ENCODE assay signal across 25 cellular contexts in genomic region chr16:82584553-82585152, GRCh38. TPM values are rescaled to one million over a fixed set of nuclear protein-coding genes. Genes with fewer than 3 reads are reported as not detected.
DNase-seq lines count a peak whose midpoint lies in the region; ATAC-seq and TF ChIP-seq lines count a peak whose summit lies in the region.
"Had no signal": no experiment of that assay in that cellular context is flagged by ENCODE, and none has a peak within 500 bp of the region (broad histone marks: within the 10 kb centered on the region; RNA-seq: fewer than 3 reads in every experiment).

No MANE protein-coding gene starts in this region.

- no peaks in the 10 kb centered on the region for H3K9me2 ChIP-seq in GM23248 (ENCODE audit: insufficient read depth)

- H3K9me3 Mint-ChIP-seq in activated CD4-positive, alpha-beta T cell treated with anti-CD3 and anti-CD28 coated beads, Interleukin-2, amount 10 ng/mL, durations not matched to agents 24 days and 14 days = no peaks in the 10 kb centered on the region
- H3K9me3 Mint-ChIP-seq: CD14-positive monocyte, endodermal cell had no signal

- H3F3A ChIP-seq in GM23248 (ENCODE audit: insufficient read depth) = peaks cover 18% of the 10 kb centered on the region

- H3K27ac ChIP-seq in GM23248 = no peak overlapping the region
- H3K27ac ChIP-seq in heart right ventricle = peak overlapping the region in 7 of 10 donors; percentile 29 to 61 (median 41)
- peak overlapping the region; percentile 85 for H3K27ac ChIP-seq in psoas muscle
- H3K27ac ChIP-seq: RWPE1, spleen, upper lobe of right lung had no signal

- WGBS in GM23248 (ENCODE audit: low coverage in 1 of 2, low lambda C conversion rate in 2 of 2, missing lambda C conversion rate in 2 of 2), 2 experiments = 75 to 82% methylated on average over 12 of the region's 12 CpGs
- WGBS in heart right ventricle, 2 donors = 54 to 61% methylated on average over 12 of the region's 12 CpGs
- 29 to 42% (median 33%) methylated on average over 12 of the region's 12 CpGs for WGBS in psoas muscle, 3 donors

- in situ Hi-C loops in GM23248 (cut with MboI) = no loop called here

- H3K9ac ChIP-seq in GM23248 = no peak overlapping the region

- H2AFZ ChIP-seq in GM23248 = no peak overlapping the region

- no peaks in the 10 kb centered on the region for H3K79me2 ChIP-seq in GM23248 (ENCODE audit: insufficient read depth)

- H3K4me3 Mint-ChIP-seq in activated CD4-positive, alpha-beta T cell treated with anti-CD3 and anti-CD28 coated beads, Interleukin-2, amount 10 ng/mL, durations not matched to agents 24 days and 14 days = no peak overlapping the region
- H3K4me3 Mint-ChIP-seq: activated CD4-positive, alpha-beta T cell treated with anti-CD3 and anti-CD28 coated beads for 36 hours; activated naive CD8-positive, alpha-beta T cell; CD14-positive monocyte; endodermal cell; naive B cell had no signal

- TF ChIP-seq CTCF in heart right ventricle (IDR thresholded peaks at IDR 0.05) (no peak), psoas muscle (IDR thresholded peaks at IDR 0.05) (no peak)

- no peaks in the 10 kb centered on the region for H3K27me3 Mint-ChIP-seq in activated CD4-positive, alpha-beta T cell treated with anti-CD3 and anti-CD28 coated beads, Interleukin-2, amount 10 ng/mL, durations not matched to agents 24 days and 14 days

- no peaks in the 10 kb centered on the region for H3K4me1 Mint-ChIP-seq in activated CD4-positive, alpha-beta T cell treated with anti-CD3 and anti-CD28 coated beads, Interleukin-2, amount 10 ng/mL, durations not matched to agents 24 days and 14 days
- H3K4me1 Mint-ChIP-seq: activated CD4-positive, alpha-beta T cell treated with anti-CD3 and anti-CD28 coated beads for 36 hours; CD14-positive monocyte; endodermal cell; naive B cell had no signal

- intact Hi-C loops in heart right ventricle (cut with DNase I) = loop anchor here in 8 of 10 donors (5.0 to 10.0 kb wide), 6 partner anchors 127 to 620 kb away; no protein-coding TSS in a partner anchor
- intact Hi-C loops in psoas muscle (cut with DNase I) = loop anchor here in 1 of 2 donors (5.0 kb wide), 1 partner anchor 217 kb away; no protein-coding TSS in a partner anchor
- intact Hi-C loops in activated CD4-positive, alpha-beta T cell treated with anti-CD3 and anti-CD28 coated beads, Interleukin-2, amount 10 ng/mL, durations not matched to agents 24 days and 14 days (cut with micrococcal nuclease) = no loop called here

- H3K36me3 ChIP-seq in GM23248 (ENCODE audit: low read depth) (no peaks in the 10 kb centered on the region), heart right ventricle (no peaks in the 10 kb centered on the region), psoas muscle (ENCODE audit: insufficient read depth in 1 of 2, low read depth in 1 of 2) (no peaks in the 10 kb centered on the region)
- H3K36me3 ChIP-seq: spleen, upper lobe of right lung had no signal

- no peak overlapping the region for H3K4me2 ChIP-seq in GM23248 (ENCODE audit: unreplicated experiment)

- H3K4me1 ChIP-seq in GM23248 (ENCODE audit: insufficient read depth) (peaks cover 18% of the 10 kb centered on the region), heart right ventricle (peaks cover 0 to 5% (median 0%) of the 10 kb centered on the region in 9 donors), psoas muscle (peaks cover 20% of the 10 kb centered on the region)
- H3K4me1 ChIP-seq: spleen, upper lobe of right lung had no signal

- H3K27me3 ChIP-seq in GM23248 (replicated peaks; ENCODE audit: insufficient read depth) = 0 out of 2 replicates have a peak, but pooled peaks cover 2% of the 10 kb centered on the region
- no peaks in the 10 kb centered on the region for H3K27me3 ChIP-seq in heart right ventricle
- no peaks in the 10 kb centered on the region for H3K27me3 ChIP-seq in psoas muscle (ENCODE audit: insufficient read depth in 3 of 3, low read length in 2 of 3)

- no peak overlapping the region for H3K27ac Mint-ChIP-seq in activated CD4-positive, alpha-beta T cell treated with anti-CD3 and anti-CD28 coated beads, Interleukin-2, amount 10 ng/mL, durations not matched to agents 24 days and 14 days
- H3K27ac Mint-ChIP-seq: activated CD4-positive, alpha-beta T cell treated with anti-CD3 and anti-CD28 coated beads for 36 hours; activated naive CD8-positive, alpha-beta T cell; CD14-positive monocyte; endodermal cell; naive B cell had no signal

- ATAC-seq in heart right ventricle (peak; percentile 32 to 93 (median 86)), psoas muscle (peak; percentile 85 to 94 (median 90)), HG03342 (IDR thresholded peaks at IDR 0.05; ENCODE audit: unreplicated experiment) (no peak)
- ATAC-seq: activated CD4-positive, alpha-beta T cell treated with anti-CD3 and anti-CD28 coated beads for 36 hours; esophagus mucosa; upper lobe of right lung had no signal

- H3K4me3 ChIP-seq in GM23248 = no peak overlapping the region
- H3K4me3 ChIP-seq in heart right ventricle = peak overlapping the region in 3 of 10 donors; percentile 12 to 24 (median 18)
- H3K4me3 ChIP-seq in psoas muscle = peak overlapping the region; percentile 52
- H3K4me3 ChIP-seq: spleen, upper lobe of right lung had no signal

- no peaks in the 10 kb centered on the region for H3K36me3 Mint-ChIP-seq in activated CD4-positive, alpha-beta T cell treated with anti-CD3 and anti-CD28 coated beads, Interleukin-2, amount 10 ng/mL, durations not matched to agents 24 days and 14 days (ENCODE audit: low read depth)
- H3K36me3 Mint-ChIP-seq: activated naive CD8-positive, alpha-beta T cell; CD14-positive monocyte; naive B cell had no signal

- no peaks in the 10 kb centered on the region for H4K20me1 ChIP-seq in GM23248 (ENCODE audit: insufficient read depth)

- no peaks in the 10 kb centered on the region for H3K9me3 ChIP-seq in GM23248 (ENCODE audit: low read depth)
- H3K9me3 ChIP-seq in heart right ventricle = no peaks in the 10 kb centered on the region
- H3K9me3 ChIP-seq in psoas muscle = no peaks in the 10 kb centered on the region
- H3K9me3 ChIP-seq: spleen, upper lobe of right lung had no signal

- peak; percentile 23 for DNase-seq in Ammon's horn (ENCODE audit: low spot score)
- DNase-seq in GM23248 = peak; percentile 30
- peak in 1 of 2 donors; percentile 29 for DNase-seq in heart right ventricle
- DNase-seq in psoas muscle = peak in 1 of 2 donors; percentile 53
- DNase-seq in NCI-H226 = no peak
- no peak for DNase-seq in activated CD4-positive, alpha-beta T cell treated with anti-CD3 and anti-CD28 coated beads, Interleukin-2, amount 10 ng/mL, durations not matched to agents 24 days and 14 days
- DNase-seq: activated CD4-positive, alpha-beta T cell treated with anti-CD3 and anti-CD28 coated beads for 36 hours; activated CD8-positive, alpha-beta memory T cell treated with anti-CD3 and anti-CD28 coated beads for 24 hours; activated effector memory CD4-positive, alpha-beta T cell treated with Interleukin-2 at 50 U/mL for 16 hours; caudate nucleus; DND-41; endodermal cell; foreskin fibroblast; KBM-7; mesenchymal stem cell; naive B cell; NCI-H748 treated with DMSO at 0.1 percent for 48 hours; spleen; upper lobe of right lung had no signal

RNA-seq across cellular contexts. Expression of gene CDH13, which starts 42.1 kb away (rescaled TPM):
- total RNA-seq in GM23248 (2014; rRNA removed; shearing (Covaris generic)) = 51.0 and 81.2 TPM in 2 replicates
- 52.8 and 53.6 TPM in 2 replicates for polyA plus RNA-seq in GM23248 (2016; fragmentation: Nextera tagmentation; extraction: Ambion mirVana)
- 100 to 1,000 TPM; 126 to 221 (median 173) TPM for total RNA-seq in heart right ventricle
- polyA plus RNA-seq in heart right ventricle = 10 to 100 TPM; 15.5 to 40.9 TPM
- total RNA-seq in psoas muscle = 10 to 100 TPM; 22.8 to 30.7 (median 29.5) TPM
- polyA plus RNA-seq in psoas muscle = 10 to 100 TPM in 2 of 3 donors, 1 to 10 TPM in 1; 6.1 to 14.0 (median 13.8) TPM
- not detected in 2 replicates for total RNA-seq in activated CD4-positive, alpha-beta T cell treated with anti-CD3 and anti-CD28 coated beads, Interleukin-2, amount 10 ng/mL, durations not matched to agents 24 days and 14 days
- total RNA-seq: activated CD4-positive, alpha-beta T cell treated with anti-CD3 and anti-CD28 coated beads for 36 hours; T-helper 2 cell treated with Interferon-gamma antibody and Interleukin-4, amounts not matched to agents 100 ng/mL and 5 ng/mL, for 36 hours had no signal

Comparison
In these comparisons a context has a peak if more than half of its experiments do, and no peak if none do; other contexts are left out.
1. DNase-seq: peak in Ammon's horn (single experiment) and GM23248 (single experiment); none in NCI-H226 (single experiment) and activated CD4-positive, alpha-beta T cell treated with anti-CD3 and anti-CD28 coated beads, Interleukin-2, amount 10 ng/mL, durations not matched to agents 24 days and 14 days (single experiment).
2. RNA of gene CDH13, which starts 42.1 kb away (total RNA-seq): 126 to 221 TPM in heart right ventricle, 51.0 to 81.2 TPM in GM23248 and 22.8 to 30.7 TPM in psoas muscle; not detected in activated CD4-positive, alpha-beta T cell treated with anti-CD3 and anti-CD28 coated beads, Interleukin-2, amount 10 ng/mL, durations not matched to agents 24 days and 14 days; every median in the first group is over 10 times any median in the second.